ENCODE assay signal across 1 cellular context in the genomic region with DNA sequence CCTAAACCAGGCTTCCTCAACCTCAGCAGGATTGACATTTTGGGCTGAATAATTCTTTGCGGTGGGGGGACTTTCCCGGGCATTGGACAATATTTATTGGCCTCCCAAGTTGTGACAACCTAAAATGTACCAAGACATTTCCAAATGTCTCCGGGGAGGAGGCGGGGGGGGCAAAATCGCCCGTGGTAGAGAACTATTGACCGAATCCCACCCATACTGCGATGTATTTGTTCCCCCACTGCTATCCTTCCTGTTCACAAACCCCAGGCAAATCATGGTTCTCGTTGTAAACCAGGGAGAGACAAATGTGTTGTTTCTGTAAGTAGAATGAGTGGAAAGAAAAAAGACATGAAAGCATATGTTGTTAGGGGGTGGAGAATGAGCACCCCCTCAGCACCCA.
TF ChIP-seq lines count a peak whose summit lies in the region.

No MANE protein-coding gene starts in this region.

TF ChIP-seq in neural cell, 6 proteins besides CTCF, POLR2A, EP300 and RAD21 (continued from another document):
- TF ChIP-seq, protein P1, sequence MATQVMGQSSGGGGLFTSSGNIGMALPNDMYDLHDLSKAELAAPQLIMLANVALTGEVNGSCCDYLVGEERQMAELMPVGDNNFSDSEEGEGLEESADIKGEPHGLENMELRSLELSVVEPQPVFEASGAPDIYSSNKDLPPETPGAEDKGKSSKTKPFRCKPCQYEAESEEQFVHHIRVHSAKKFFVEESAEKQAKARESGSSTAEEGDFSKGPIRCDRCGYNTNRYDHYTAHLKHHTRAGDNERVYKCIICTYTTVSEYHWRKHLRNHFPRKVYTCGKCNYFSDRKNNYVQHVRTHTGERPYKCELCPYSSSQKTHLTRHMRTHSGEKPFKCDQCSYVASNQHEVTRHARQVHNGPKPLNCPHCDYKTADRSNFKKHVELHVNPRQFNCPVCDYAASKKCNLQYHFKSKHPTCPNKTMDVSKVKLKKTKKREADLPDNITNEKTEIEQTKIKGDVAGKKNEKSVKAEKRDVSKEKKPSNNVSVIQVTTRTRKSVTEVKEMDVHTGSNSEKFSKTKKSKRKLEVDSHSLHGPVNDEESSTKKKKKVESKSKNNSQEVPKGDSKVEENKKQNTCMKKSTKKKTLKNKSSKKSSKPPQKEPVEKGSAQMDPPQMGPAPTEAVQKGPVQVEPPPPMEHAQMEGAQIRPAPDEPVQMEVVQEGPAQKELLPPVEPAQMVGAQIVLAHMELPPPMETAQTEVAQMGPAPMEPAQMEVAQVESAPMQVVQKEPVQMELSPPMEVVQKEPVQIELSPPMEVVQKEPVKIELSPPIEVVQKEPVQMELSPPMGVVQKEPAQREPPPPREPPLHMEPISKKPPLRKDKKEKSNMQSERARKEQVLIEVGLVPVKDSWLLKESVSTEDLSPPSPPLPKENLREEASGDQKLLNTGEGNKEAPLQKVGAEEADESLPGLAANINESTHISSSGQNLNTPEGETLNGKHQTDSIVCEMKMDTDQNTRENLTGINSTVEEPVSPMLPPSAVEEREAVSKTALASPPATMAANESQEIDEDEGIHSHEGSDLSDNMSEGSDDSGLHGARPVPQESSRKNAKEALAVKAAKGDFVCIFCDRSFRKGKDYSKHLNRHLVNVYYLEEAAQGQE (IDR thresholded peaks at IDR 0.05; ENCODE audit: borderline replicate concordance), result no peak
- no peak for TF ChIP-seq MXI1 (conservative IDR thresholded peaks at IDR 0.05; ENCODE audit: poor library complexity, severe bottlenecking)
- TF ChIP-seq TAF1 (IDR thresholded peaks at IDR 0.05; ENCODE audit: low read depth), result no peak
